In the genomic region with DNA sequence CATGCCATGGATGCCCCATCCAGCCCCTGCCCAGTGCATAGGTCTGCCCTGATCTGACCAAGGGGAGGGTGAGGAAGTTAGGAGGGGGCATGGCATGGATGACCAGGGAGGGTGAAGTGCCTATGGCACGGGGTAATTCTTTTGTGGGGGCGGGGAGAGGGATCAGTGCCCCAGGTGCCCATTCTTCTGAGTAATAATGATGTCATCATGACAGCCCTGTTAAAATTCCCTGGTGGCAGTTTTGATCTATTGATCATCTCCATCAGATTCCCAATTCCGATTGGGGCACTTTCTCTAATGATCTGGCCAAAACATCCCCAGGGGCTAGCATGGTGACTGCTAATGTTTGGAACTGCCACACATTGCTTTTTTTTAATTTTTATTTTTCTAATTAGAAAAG, we compare ENCODE assay signal across 31 cellular contexts.
"Had no signal": no experiment of that assay in that cellular context is flagged by ENCODE, and none has a peak within 500 bp of the region (broad histone marks: within the 10 kb centered on the region; RNA-seq: fewer than 3 reads in every experiment).

No MANE protein-coding gene starts in this region.

- H3K27me3 ChIP-seq: ovary, suprapubic skin, testis, transverse colon, upper lobe of right lung, uterus had no signal

- H3K9ac ChIP-seq: parathyroid adenoma had no signal

- H3K27ac Mint-ChIP-seq: natural killer cell; nephron progenitor cell; progenitor cell of endocrine pancreas; stimulated activated memory B cell treated with anti-CD40 and anti-IgM and Interleukin-4, amounts not matched to agents 10 μg/mL and 1 μg/mL and 100 μg/mL, for 72 hours; stimulated activated naive CD8-positive, alpha-beta T cell treated with anti-CD3 and anti-CD28 coated beads, Interleukin-15, amount 100 ng/mL, for 72 hours; type B pancreatic cell had no signal

- DNase-seq: naive thymus-derived CD4-positive, alpha-beta T cell; natural killer cell; nephron progenitor cell; occipital lobe; ovary; posterior cingulate gyrus; psoas muscle; right cardiac atrium; spleen; stimulated activated CD4-positive, alpha-beta T cell treated with anti-CD3 and anti-CD28 coated beads, Interleukin-12 subunit alpha, Interleukin-12 subunit beta, amount 100 ng/mL, for 4 hours; stimulated activated CD4-positive, alpha-beta T cell treated with anti-CD3 and anti-CD28 coated beads, Interleukin-1b, Interleukin-23, amount 100 ng/mL, for 48 hours; stimulated activated CD4-positive, alpha-beta T cell treated with anti-CD3 and anti-CD28 coated beads, Interleukin-4, amount 100 ng/mL, for 1 hour; stimulated activated CD4-positive, alpha-beta T cell treated with anti-CD3 and anti-CD28 coated beads, Interleukin-4, amount 100 ng/mL, for 4 hours; stimulated activated CD8-positive, alpha-beta memory T cell treated with anti-CD3 and anti-CD28 coated beads, Interleukin-4, amount 100 ng/mL, for 48 hours; stimulated activated naive CD4-positive, alpha-beta T cell; stimulated activated naive CD8-positive, alpha-beta T cell treated with anti-CD3 and anti-CD28 coated beads, Interleukin-15, amount 100 ng/mL, for 72 hours; stimulated activated naive CD8-positive, alpha-beta T cell treated with anti-CD3 and anti-CD28 coated beads, Interleukin-15, Interleukin-2, amounts not matched to agents 100 U/mL and 50 U/mL, for 24 hours; substantia nigra; testis; tibial artery; transverse colon; upper lobe of right lung; uterus had no signal

- H3K9me3 ChIP-seq: ovary, psoas muscle, spleen, suprapubic skin, testis, tibial artery, transverse colon, upper lobe of right lung, uterus had no signal

- H3K36me3 ChIP-seq: ovary, spleen, suprapubic skin, tibial artery, transverse colon, upper lobe of right lung, uterus had no signal

- H3K9me3 Mint-ChIP-seq: naive thymus-derived CD4-positive, alpha-beta T cell; natural killer cell; nephron progenitor cell; neural crest cell; stimulated activated memory B cell treated with anti-CD40 and anti-IgM and Interleukin-4, amounts not matched to agents 10 μg/mL and 1 μg/mL and 100 μg/mL, for 72 hours; stimulated activated naive CD8-positive, alpha-beta T cell treated with anti-CD3 and anti-CD28 coated beads, Interleukin-15, amount 100 ng/mL, for 72 hours; type B pancreatic cell had no signal

- H3K27ac ChIP-seq: ovary, parathyroid adenoma, skin epidermis, spleen, suprapubic skin, testis, tibial artery, transverse colon, upper lobe of right lung, uterus had no signal

- H3K4me2 ChIP-seq: smooth muscle cell had no signal

- H3K27me3 Mint-ChIP-seq: stimulated activated memory B cell treated with anti-CD40 and anti-IgM and Interleukin-4, amounts not matched to agents 10 μg/mL and 1 μg/mL and 100 μg/mL, for 72 hours had no signal

- H3K4me1 Mint-ChIP-seq: natural killer cell; stimulated activated memory B cell treated with anti-CD40 and anti-IgM and Interleukin-4, amounts not matched to agents 10 μg/mL and 1 μg/mL and 100 μg/mL, for 72 hours; stimulated activated naive CD8-positive, alpha-beta T cell treated with anti-CD3 and anti-CD28 coated beads, Interleukin-15, amount 100 ng/mL, for 72 hours had no signal

- H3K36me3 Mint-ChIP-seq: naive thymus-derived CD4-positive, alpha-beta T cell; natural killer cell; stimulated activated memory B cell treated with anti-CD40 and anti-IgM and Interleukin-4, amounts not matched to agents 10 μg/mL and 1 μg/mL and 100 μg/mL, for 72 hours; type B pancreatic cell had no signal

- H3K4me3 Mint-ChIP-seq: naive thymus-derived CD4-positive, alpha-beta T cell; natural killer cell; nephron progenitor cell; neural crest cell; stimulated activated memory B cell treated with anti-CD40 and anti-IgM and Interleukin-4, amounts not matched to agents 10 μg/mL and 1 μg/mL and 100 μg/mL, for 72 hours; stimulated activated naive CD8-positive, alpha-beta T cell treated with anti-CD3 and anti-CD28 coated beads, Interleukin-15, amount 100 ng/mL, for 72 hours; type B pancreatic cell had no signal

- H3K4me3 ChIP-seq: ovary, psoas muscle, skin epidermis, smooth muscle cell, spleen, suprapubic skin, testis, tibial artery, transverse colon, upper lobe of right lung, uterus had no signal

- H3K4me1 ChIP-seq: parathyroid adenoma, psoas muscle, spleen, suprapubic skin, testis, tibial artery, transverse colon, upper lobe of right lung, uterus had no signal

- H2AFZ ChIP-seq: parathyroid adenoma had no signal

- H3K79me2 ChIP-seq: parathyroid adenoma had no signal
